In genomic region chr17:20127660-20128413, GRCh38 we compare ENCODE assay signal across 21 cellular contexts.
DNase-seq lines count a peak whose midpoint lies in the region; ATAC-seq and TF ChIP-seq lines count a peak whose summit lies in the region.
"Had no signal": no experiment of that assay in that cellular context is flagged by ENCODE, and none has a peak within 500 bp of the region (broad histone marks: within the 10 kb centered on the region; RNA-seq: fewer than 3 reads in every experiment).

No MANE protein-coding gene starts in this region.

- no peak overlapping the region for H3K27ac Mint-ChIP-seq in MCF 10A (ENCODE audit: low read depth, unreplicated experiment)
- H3K27ac Mint-ChIP-seq: activated naive CD8-positive, alpha-beta T cell treated with anti-CD3 and anti-CD28 coated beads for 36 hours; GM23338; stimulated activated memory B cell treated with anti-CD40 and anti-IgM and Interleukin-4, amounts not matched to agents 10 μg/mL and 1 μg/mL and 100 μg/mL, for 72 hours had no signal

- H3K36me3 Mint-ChIP-seq in MCF 10A (ENCODE audit: insufficient read depth, unreplicated experiment) = no peaks in the 10 kb centered on the region
- H3K36me3 Mint-ChIP-seq: activated naive CD8-positive, alpha-beta T cell treated with anti-CD3 and anti-CD28 coated beads for 36 hours; stimulated activated memory B cell treated with anti-CD40 and anti-IgM and Interleukin-4, amounts not matched to agents 10 μg/mL and 1 μg/mL and 100 μg/mL, for 72 hours had no signal

- no peak overlapping the region for H2AFZ ChIP-seq in mammary epithelial cell (ENCODE audit: low read depth, low read length)
- H2AFZ ChIP-seq: GM23338 had no signal

- dilution Hi-C loops in mammary epithelial cell (cut with HindIII; ENCODE audit: low sequenced_read_pairs) = loop anchor here (5.0 kb wide), 2 partner anchors 59 to 141 kb away; no protein-coding TSS in a partner anchor

- in situ Hi-C loops in mammary epithelial cell (cut with MboI; ENCODE audit: low sequenced_read_pairs in 2 of 2) = no loop called here

- H3K27me3 Mint-ChIP-seq in MCF 10A (ENCODE audit: insufficient read depth, unreplicated experiment) = no peaks in the 10 kb centered on the region
- H3K27me3 Mint-ChIP-seq: activated naive CD8-positive, alpha-beta T cell treated with anti-CD3 and anti-CD28 coated beads for 36 hours had no signal

- no peaks in the 10 kb centered on the region for H3K27me3 ChIP-seq in mammary epithelial cell (ENCODE audit: insufficient read depth, low read length)
- H3K27me3 ChIP-seq: esophagus muscularis mucosa had no signal

- POLR2A ChIA-PET in MCF 10A (lab: Yijun Ruan, JAX) = interaction anchor here (1.1 to 1.3 kb wide), 2 partner anchors 11 to 118 kb away, joined by 3 to 4 read pairs; no protein-coding TSS in a partner anchor

- no peaks in the 10 kb centered on the region for H4K20me1 ChIP-seq in mammary epithelial cell (ENCODE audit: insufficient read depth, low read length)

- BruUV-seq in mammary epithelial cell (replicated peaks; lab: Mats Ljungman, UMichigan) (no TSS peak), MCF 10A (replicated peaks; lab: Mats Ljungman, UMichigan) (no TSS peak)

- H3K4me3 ChIP-seq in mammary epithelial cell (replicated peaks in 1 of 3; ENCODE audit: insufficient read depth in 1 of 3, low read depth in 2 of 3, low read length in 3 of 3) = no peak overlapping the region
- H3K4me3 ChIP-seq: coronary artery, esophagus muscularis mucosa, GM23338, lung had no signal

- DNase-seq in mammary epithelial cell (peak; percentile 9), MCF 10A (ENCODE audit: unreplicated experiment) (no peak), amniotic epithelial cell (ENCODE audit: low read depth) (peak; percentile 75), globus pallidus (ENCODE audit: low spot score) (peak; percentile 37), COR-L47 (lab: John Stamatoyannopoulos, UW) (no peak), DMS 273 treated with DMSO at 0.1 percent for 48 hours (lab: John Stamatoyannopoulos, UW) (no peak)
- DNase-seq: ACHN; activated CD8-positive, alpha-beta memory T cell treated with anti-CD3 and anti-CD28 coated beads, Interleukin-2, amount 50 U/mL, for 4 hours; activated naive CD8-positive, alpha-beta T cell treated with anti-CD3 and anti-CD28 coated beads for 36 hours; KG1; NCI-H146; NCI-H510A; SW 1271 had no signal

- no peaks in the 10 kb centered on the region for H3K9me3 ChIP-seq in mammary epithelial cell (replicated peaks; ENCODE audit: insufficient read depth, low read length)

- TF ChIP-seq CTCF in mammary epithelial cell (conservative IDR thresholded peaks at IDR 0.05 in 1 of 2, IDR thresholded peaks at IDR 0.05 in 1 of 2; ENCODE audit: extremely low read depth in 1 of 2, insufficient read depth in 1 of 2, low read depth in 1 of 2, low read length in 2 of 2) (no peak), MCF 10A (IDR thresholded peaks at IDR 0.05; ENCODE audit: unreplicated experiment) (no peak)

- CTCF ChIA-PET in mammary epithelial cell (lab: Charles Lee; ENCODE audit: low non-redundant PET) (no interaction called here), MCF 10A (lab: Yijun Ruan, JAX) (interaction anchor here (0.7 to 1.7 kb wide), 5 partner anchors 18 to 193 kb away, joined by 3 to 8 read pairs (median 4); no protein-coding TSS in a partner anchor)

- no peak for ATAC-seq in HG02852 (IDR thresholded peaks at IDR 0.05; ENCODE audit: unreplicated experiment)
- no peak for ATAC-seq in GM18870 (IDR thresholded peaks at IDR 0.05; ENCODE audit: unreplicated experiment)
- ATAC-seq: activated CD4-positive, CD25-positive, alpha-beta regulatory T cell treated with anti-CD3 and anti-CD28 coated beads, Interleukin-2, amount 50 U/mL, for 24 hours; GM23338; stimulated activated memory B cell treated with anti-CD40 and anti-IgM and Interleukin-4, amounts not matched to agents 10 μg/mL and 1 μg/mL and 100 μg/mL, for 72 hours had no signal

- no peaks in the 10 kb centered on the region for H3K9me3 Mint-ChIP-seq in MCF 10A (ENCODE audit: unreplicated experiment)
- H3K9me3 Mint-ChIP-seq: stimulated activated memory B cell treated with anti-CD40 and anti-IgM and Interleukin-4, amounts not matched to agents 10 μg/mL and 1 μg/mL and 100 μg/mL, for 72 hours had no signal

- H3K9ac ChIP-seq in mammary epithelial cell (ENCODE audit: insufficient read depth, low read length) = no peak overlapping the region

- no peaks in the 10 kb centered on the region for H3K4me1 ChIP-seq in mammary epithelial cell (ENCODE audit: insufficient read depth, low read length)

- intact Hi-C loops in mammary epithelial cell (cut with micrococcal nuclease) (no loop called here), MCF 10A (cut with micrococcal nuclease) (no loop called here)

- 90% methylated on average over 2 of the region's 2 CpGs for WGBS in mammary epithelial cell (ENCODE audit: low coverage, missing lambda C conversion rate)

- no peak overlapping the region for H3K27ac ChIP-seq in mammary epithelial cell (ENCODE audit: insufficient read depth, low read depth, low read length)
- H3K27ac ChIP-seq: coronary artery, esophagus muscularis mucosa had no signal

- H3K79me2 ChIP-seq in mammary epithelial cell (ENCODE audit: insufficient read depth, low read length) = no peaks in the 10 kb centered on the region

- H3K4me3 Mint-ChIP-seq in MCF 10A (ENCODE audit: unreplicated experiment) = no peak overlapping the region
- H3K4me3 Mint-ChIP-seq: activated naive CD8-positive, alpha-beta T cell treated with anti-CD3 and anti-CD28 coated beads for 36 hours; GM23338; stimulated activated memory B cell treated with anti-CD40 and anti-IgM and Interleukin-4, amounts not matched to agents 10 μg/mL and 1 μg/mL and 100 μg/mL, for 72 hours had no signal

- peaks cover 4% of the 10 kb centered on the region for H3K4me1 Mint-ChIP-seq in MCF 10A (ENCODE audit: insufficient read depth, unreplicated experiment)
- H3K4me1 Mint-ChIP-seq: activated naive CD8-positive, alpha-beta T cell treated with anti-CD3 and anti-CD28 coated beads for 36 hours; stimulated activated memory B cell treated with anti-CD40 and anti-IgM and Interleukin-4, amounts not matched to agents 10 μg/mL and 1 μg/mL and 100 μg/mL, for 72 hours had no signal

- no peaks in the 10 kb centered on the region for H3K36me3 ChIP-seq in mammary epithelial cell (ENCODE audit: insufficient read depth, low read length)
- H3K36me3 ChIP-seq: esophagus muscularis mucosa had no signal

- no peak overlapping the region for H3K4me2 ChIP-seq in mammary epithelial cell (ENCODE audit: insufficient read depth, low read depth, low read length)
- H3K4me2 ChIP-seq: GM23338 had no signal

Comparison
In these comparisons a context has a peak if more than half of its experiments do, and no peak if none do; other contexts are left out.
1. DNase-seq: peak in mammary epithelial cell (single experiment), amniotic epithelial cell (single experiment) and globus pallidus (single experiment); none in MCF 10A (single experiment), COR-L47 (single experiment) and DMS 273 treated with DMSO at 0.1 percent for 48 hours (single experiment).